In the genomic region with DNA sequence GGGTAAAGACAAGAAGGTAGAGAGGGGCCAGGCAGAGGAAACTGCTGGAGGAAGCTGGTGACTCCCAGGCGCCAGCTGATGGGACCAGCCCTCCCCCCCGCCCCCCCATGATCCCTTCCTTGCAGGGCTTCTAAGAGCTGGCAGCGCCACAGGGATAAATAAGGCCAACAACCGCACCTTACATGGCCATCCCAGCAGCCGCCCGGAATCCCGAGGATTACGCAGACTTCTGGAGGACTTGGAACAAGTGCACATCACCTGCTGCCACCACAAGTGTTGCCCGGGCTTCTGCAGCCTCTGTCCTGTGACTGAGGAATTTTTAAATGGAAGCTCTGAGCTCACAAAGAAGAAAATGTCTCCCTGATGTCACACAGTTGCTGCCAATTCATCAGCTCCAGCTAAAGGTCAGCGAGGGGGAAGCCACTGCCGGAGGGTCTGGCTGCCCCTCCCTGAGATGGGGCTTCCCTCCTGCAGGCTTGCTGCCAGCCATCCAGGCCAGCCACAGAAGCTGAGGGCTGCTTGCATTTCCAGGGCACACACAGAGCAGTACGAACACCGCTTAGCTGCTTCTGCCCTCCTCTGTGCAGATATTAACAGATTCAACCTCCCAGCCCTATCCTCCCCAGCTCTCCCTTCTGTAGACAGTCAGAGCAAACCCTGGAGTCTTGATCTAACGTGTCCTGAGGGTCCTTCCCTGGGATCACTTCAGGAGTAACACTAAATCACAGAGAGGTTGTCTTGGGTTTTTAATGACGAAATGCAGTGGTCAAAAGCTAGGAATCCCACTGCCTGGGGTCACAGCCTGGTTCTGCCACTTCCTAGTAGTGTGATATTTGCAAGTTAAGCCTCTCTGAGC, we compare ENCODE assay signal across 8 cellular contexts. TPM values are rescaled to one million over a fixed set of nuclear protein-coding genes. Genes with fewer than 3 reads are reported as not detected.
DNase-seq lines count a peak whose midpoint lies in the region; ATAC-seq, FAIRE-seq and TF ChIP-seq lines count a peak whose summit lies in the region.

No MANE protein-coding gene starts in this region.

- H3K79me2 ChIP-seq in K562 (ENCODE audit: control insufficient read depth, insufficient read depth, low read length) (no peaks in the 10 kb centered on the region), HepG2 (ENCODE audit: insufficient read depth, low read length) (peaks cover 6% of the 10 kb centered on the region)

- H2AFZ ChIP-seq in K562 (ENCODE audit: low read depth, low read length) (peak overlapping the region; percentile 60), HepG2 (ENCODE audit: low read length) (no peak overlapping the region)

- ATAC-seq in K562 (peak; percentile 9; the same call in 2 of the 3 replicates), HepG2 (peak; percentile 57), GM21737 (IDR thresholded peaks at IDR 0.05; ENCODE audit: unreplicated experiment) (no peak), GM19467 (IDR thresholded peaks at IDR 0.05; ENCODE audit: unreplicated experiment) (no peak)

- intact Hi-C loops in K562 (cut with micrococcal nuclease) (no loop called here), HepG2 (cut with micrococcal nuclease; ENCODE audit: unreplicated experiment) (no loop called here), transverse colon (cut with DNase I; ENCODE audit: low total_unique reads) (loop anchor here (5.0 kb wide), 1 partner anchor 41 kb away; a partner anchor contains a TSS)

- TF ChIP-seq CTCF in K562 (IDR thresholded peaks at IDR 0.05 in 2 of 3, conservative IDR thresholded peaks at IDR 0.05 in 1 of 3; ENCODE audit: insufficient read depth in 2 of 3, low read depth in 1 of 3, low read length in 3 of 3) (no peak), HepG2 (CRISPR knock-in tag; IDR thresholded peaks at IDR 0.05) (peak; percentile 42; the same call in 1 of the 2 replicates), transverse colon (IDR thresholded peaks at IDR 0.05) (no peak), GM10248 (IDR thresholded peaks at IDR 0.05; ENCODE audit: control extremely low read depth, extremely low read depth, low read depth, missing control alignments) (no peak)

- TF ChIP-seq POLR2A in K562 (conservative IDR thresholded peaks at IDR 0.05): no peak
- peak in 1 of 2 experiments; percentile 15; a peak in 1 of 4 replicates for TF ChIP-seq POLR2A in HepG2 (IDR thresholded peaks at IDR 0.05; ENCODE audit: insufficient read depth in 1 of 2, low read depth in 2 of 2, low read length in 2 of 2)
- no peak for TF ChIP-seq POLR2A in transverse colon (IDR thresholded peaks at IDR 0.05)

- POLR2A ChIA-PET in K562 (lab: Yijun Ruan, JAX): interaction anchor here (0.7 to 1.2 kb wide), 9 partner anchors 10 to 102 kb away, joined by 3 to 5 read pairs (median 4); a partner anchor contains a TSS
- POLR2A ChIA-PET in HepG2 (lab: Yijun Ruan, JAX): interaction anchor here (0.7 to 5.4 kb wide), 22 partner anchors 8 to 257 kb away, joined by 3 to 234 read pairs (median 6); a partner anchor contains a TSS
- POLR2A ChIA-PET in GM10248 (lab: Yijun Ruan, JAX): interaction anchor here (0.6 kb wide), 1 partner anchor 11 kb away, joined by 3 read pairs; no protein-coding TSS in a partner anchor

- 70% methylated on average over 15 of the region's 15 CpGs for WGBS in K562 (ENCODE audit: insufficient coverage, low coverage, missing lambda C conversion rate)
- WGBS in HepG2 (ENCODE audit: low lambda C conversion rate): 10% methylated on average over 13 of the region's 15 CpGs
- WGBS in transverse colon (ENCODE audit: low coverage in 1 of 2), 2 donors: 36 to 83% methylated on average over 1 to 15 of the region's 15 CpGs

- in situ Hi-C loops in K562 (cut with MboI): no loop called here
- in situ Hi-C loops in HepG2 (cut with HindIII; ENCODE audit: extremely low pct_ligation_motif_present, low pct_unique_long_range_greater_than_20kb): loop anchor here (5.0 kb wide), 1 partner anchor 41 kb away; a partner anchor contains a TSS
- in situ Hi-C loops in transverse colon (cut with MboI; ENCODE audit: low pct_ligation_motif_present in 1 of 4, low pct_unique_long_range_greater_than_20kb in 1 of 4, low sequenced_read_pairs in 3 of 4): no loop called here

- no peaks in the 10 kb centered on the region for H3K27me3 ChIP-seq in K562 (ENCODE audit: control insufficient read depth in 2 of 2, insufficient read depth in 2 of 2, low read length in 2 of 2)
- H3K27me3 ChIP-seq in HepG2 (ENCODE audit: control insufficient read depth in 1 of 2, insufficient read depth in 2 of 2, low read length in 2 of 2): no peaks in the 10 kb centered on the region
- H3K27me3 ChIP-seq in transverse colon: no peaks in the 10 kb centered on the region

- H3K4me1 ChIP-seq in K562 (replicated peaks in 1 of 2; ENCODE audit: control insufficient read depth in 2 of 2, insufficient read depth in 2 of 2, low read length in 2 of 2) (peaks cover 39% of the 10 kb centered on the region in 2 experiments), HepG2 (ENCODE audit: insufficient read depth, low read length) (peaks cover 90% of the 10 kb centered on the region), transverse colon (peaks cover 32 to 62% (median 38%) of the 10 kb centered on the region in 4 donors)

- H3K9ac ChIP-seq in K562 (ENCODE audit: insufficient read depth in 1 of 2, low read depth in 2 of 2, low read length in 2 of 2) (peak overlapping the region in 1 of 2 experiments; percentile 85; a peak in 2 of 4 replicates), HepG2 (ENCODE audit: insufficient read depth, low read depth, low read length) (peak overlapping the region; percentile 71)

- peak; percentile 33 for DNase-seq in NCI-H1694 treated with DMSO at 0.1 percent for 48 hours (lab: John Stamatoyannopoulos, UW)
- no peak for DNase-seq in K562 (ENCODE audit: extremely low read depth in 1 of 4, low spot score in 3 of 4)
- peak; percentile 68 for DNase-seq in HepG2 (ENCODE audit: low spot score)
- peak; percentile 70 for DNase-seq in transverse colon
- no peak for DNase-seq in GM10248 (ENCODE audit: extremely low spot score)
- no peak for DNase-seq in AML-193 (lab: John Stamatoyannopoulos, UW)

- BruUV-seq in K562 (replicated peaks; lab: Mats Ljungman, UMichigan) (no TSS peak), HepG2 (replicated peaks; lab: Mats Ljungman, UMichigan) (no TSS peak)

- no peaks in the 10 kb centered on the region for H3K9me1 ChIP-seq in K562 (ENCODE audit: control insufficient read depth, insufficient read depth, low read length)

- CTCF ChIA-PET in K562 (lab: Yijun Ruan, JAX; ENCODE audit: low intra/inter-chr PET ratio) (interaction anchor here (0.5 kb wide), 1 partner anchor 22 kb away, joined by 3 read pairs; no protein-coding TSS in a partner anchor), HepG2 (lab: Yijun Ruan, JAX; ENCODE audit: low intra/inter-chr PET ratio, low total read pairs) (no interaction called here), GM10248 (lab: Yijun Ruan, JAX) (interaction anchor here (0.8 to 3.4 kb wide), 11 partner anchors 12 to 113 kb away, joined by 3 to 14 read pairs (median 4); no protein-coding TSS in a partner anchor)

- no peak for TF ChIP-seq EP300 in K562 (IDR thresholded peaks at IDR 0.05; ENCODE audit: low read length)
- TF ChIP-seq EP300 in HepG2 (IDR thresholded peaks at IDR 0.05; ENCODE audit: low read depth in 2 of 2, low read length in 2 of 2): no peak
- TF ChIP-seq EP300 in HepG2 (CRISPR knock-in tag; IDR thresholded peaks at IDR 0.05; ENCODE audit: borderline replicate concordance): no peak
- TF ChIP-seq EP300 in transverse colon (IDR thresholded peaks at IDR 0.05; ENCODE audit: low read depth): peak; percentile 68

- H3K27ac ChIP-seq in K562 (ENCODE audit: extremely low read depth, low read depth, low read length) (peak overlapping the region; percentile 3; the same call in 1 of the 3 replicates), HepG2 (ENCODE audit: extremely low read length, insufficient read depth, low read length) (peak overlapping the region; percentile 95), transverse colon (peak overlapping the region; percentile 82 to 88 (median 88))

- H3K36me3 ChIP-seq in K562 (ENCODE audit: control insufficient read depth, insufficient read depth, low read length) (no peaks in the 10 kb centered on the region), HepG2 (replicated peaks in 1 of 2; ENCODE audit: control insufficient read depth in 1 of 2, insufficient read depth in 2 of 2, low read length in 2 of 2) (no peaks in the 10 kb centered on the region), transverse colon (no peaks in the 10 kb centered on the region)

- H3K4me2 ChIP-seq in K562 (ENCODE audit: insufficient read depth, low read length): no peak overlapping the region
- peak overlapping the region; percentile 94 for H3K4me2 ChIP-seq in HepG2 (ENCODE audit: low read depth, low read length)

- no peak for TF ChIP-seq RAD21 in K562 (CRISPR knock-in tag; conservative IDR thresholded peaks at IDR 0.05 in 1 of 2, IDR thresholded peaks at IDR 0.05 in 1 of 2)
- TF ChIP-seq RAD21 in HepG2 (CRISPR knock-in tag; IDR thresholded peaks at IDR 0.05): peak; percentile 38

- no peak for FAIRE-seq in K562 (lab: Jason Lieb, UNC)
- peak; percentile 4 for FAIRE-seq in HepG2 (lab: Jason Lieb, UNC)

- H3K4me3 ChIP-seq in K562 (no peak overlapping the region), HepG2 (replicated peaks in 1 of 3; ENCODE audit: insufficient read depth in 1 of 3, low read depth in 2 of 3, low read length in 3 of 3) (peak overlapping the region; percentile 39 to 68 (median 52)), transverse colon (no peak overlapping the region)

- no peaks in the 10 kb centered on the region for H4K20me1 ChIP-seq in K562 (replicated peaks; ENCODE audit: control insufficient read depth, insufficient read depth, low read length)
- no peaks in the 10 kb centered on the region for H4K20me1 ChIP-seq in HepG2 (ENCODE audit: insufficient read depth, low read length)

- no peaks in the 10 kb centered on the region for H3K9me3 ChIP-seq in K562 (replicated peaks; ENCODE audit: control insufficient read depth, insufficient read depth, low read depth, low read length)
- no peaks in the 10 kb centered on the region for H3K9me3 ChIP-seq in HepG2 (ENCODE audit: low read length)
- no peaks in the 10 kb centered on the region for H3K9me3 ChIP-seq in transverse colon

RNA-seq across cellular contexts. Expression of a gene that starts 38.6 kb away (rescaled TPM):
- 217 and 312 TPM in 2 replicates for total RNA-seq in K562 (2011; cell fraction: chromatin; rRNA removed; ENCODE audit: low replicate concordance)
- total RNA-seq in K562 (2011; cell fraction: nucleolus; rRNA removed): 221 and 239 TPM in 2 replicates
- total RNA-seq in K562 (2011; cell fraction: nucleoplasm; rRNA removed): 299 and 384 TPM in 2 replicates
- total RNA-seq in K562 (2014; rRNA removed) (169 and 190 TPM in 2 replicates), K562 (2014; rRNA removed; fragmentation: Illumina TruSeq; extraction: Trizol) (175 and 193 TPM in 2 replicates), K562 (2015; rRNA removed; fragmentation: Illumina TruSeq; extraction: Trizol) (211 and 212 TPM in 2 replicates), K562 (2021) (358 and 364 TPM in 2 replicates), HepG2 (2016; rRNA removed; fragmentation: Illumina TruSeq; extraction: Trizol) (19.1 and 29.4 TPM in 2 replicates), transverse colon (100 to 1,000 TPM in 1 of 4 donors, 10 to 100 TPM in 2, 1 to 10 TPM in 1; 6.8 to 102 (median 24.0) TPM)
- polyA plus RNA-seq in K562 (2011; rRNA removed) (296 and 429 TPM in 2 replicates), K562 (2014; fragmentation: Illumina TruSeq; extraction: Trizol) (574 and 789 TPM in 2 replicates), K562 (2014; fragmentation: Nextera tagmentation; extraction: Ambion mirVana) (10 to 100 TPM; 19.0 to 62.4 TPM), K562 (2014; rRNA removed) (235 and 249 TPM in 2 replicates), HepG2 (2011; rRNA removed) (117 and 149 TPM in 2 replicates)
- polyA plus RNA-seq in K562 (2011; cell fraction: cytosol; rRNA removed): 314 and 336 TPM in 2 replicates
- 653 and 742 TPM in 2 replicates for polyA plus RNA-seq in K562 (2011; cell fraction: nucleus; rRNA removed)
- 412 and 745 TPM in 2 replicates for polyA plus RNA-seq in K562 (2012)
- 158 and 187 TPM in 2 replicates for polyA minus RNA-seq in K562 (2011; rRNA and poly(A)+ RNA removed)
- polyA minus RNA-seq in K562 (2011; cell fraction: cytosol; rRNA and poly(A)+ RNA removed): 162 and 207 TPM in 2 replicates
- 177 and 202 TPM in 2 replicates for polyA minus RNA-seq in K562 (2011; cell fraction: nucleus; rRNA and poly(A)+ RNA removed)
- total RNA-seq in HepG2 (2016; cell fraction: cytosol; rRNA removed; fragmentation: Illumina TruSeq; extraction: Trizol; ENCODE audit: low read depth): 13.7 and 14.9 TPM in 2 replicates
- 14.8 and 30.7 TPM in 2 replicates for total RNA-seq in HepG2 (2016; cell fraction: insoluble cytoplasmic fraction; rRNA removed; fragmentation: Illumina TruSeq; extraction: Trizol)
- 28.0 and 32.4 TPM in 2 replicates for total RNA-seq in HepG2 (2016; cell fraction: membrane; rRNA removed; fragmentation: Illumina TruSeq; extraction: Trizol)
- total RNA-seq in HepG2 (2016; cell fraction: nucleus; rRNA removed; fragmentation: Illumina TruSeq; extraction: Trizol): 29.7 and 34.7 TPM in 2 replicates
- 60.3 and 76.2 TPM in 2 replicates for polyA plus RNA-seq in HepG2 (2011; cell fraction: cytosol; rRNA removed)
- polyA plus RNA-seq in HepG2 (2011; cell fraction: nucleus; rRNA removed): 145 and 149 TPM in 2 replicates
- 142 and 149 TPM in 2 replicates for polyA plus RNA-seq in HepG2 (2012)
- polyA plus RNA-seq in HepG2 (2016; cell fraction: cytosol; fragmentation: Illumina TruSeq; extraction: Trizol; ENCODE audit: low read depth): 3.1 and 3.3 TPM in 2 replicates
- polyA plus RNA-seq in HepG2 (2016; cell fraction: insoluble cytoplasmic fraction; fragmentation: Illumina TruSeq; extraction: Trizol; ENCODE audit: low read depth): 15.9 and 19.2 TPM in 2 replicates
- polyA plus RNA-seq in HepG2 (2016; cell fraction: membrane; fragmentation: Illumina TruSeq; extraction: Trizol; ENCODE audit: low read depth): 7.9 and 8.1 TPM in 2 replicates
- 68.4 and 71.9 TPM in 2 replicates for polyA plus RNA-seq in HepG2 (2016; cell fraction: nucleus; fragmentation: Illumina TruSeq; extraction: Trizol; ENCODE audit: insufficient read depth, low read depth)
- 24.0 and 183 TPM in 2 replicates for polyA minus RNA-seq in HepG2 (2011; rRNA and poly(A)+ RNA removed; ENCODE audit: low replicate concordance)
- 66.0 and 82.3 TPM in 2 replicates for polyA minus RNA-seq in HepG2 (2011; cell fraction: cytosol; rRNA and poly(A)+ RNA removed)
- polyA minus RNA-seq in HepG2 (2011; cell fraction: nucleus; rRNA and poly(A)+ RNA removed): 45.6 and 58.6 TPM in 2 replicates

Comparison
In these comparisons a context has a peak if more than half of its experiments do, and no peak if none do; other contexts are left out.
1. DNase-seq: peak in NCI-H1694 treated with DMSO at 0.1 percent for 48 hours (single experiment), HepG2 (single experiment) and transverse colon (single experiment); none in K562 (0 of 4), GM10248 (single experiment) and AML-193 (0 of 2).
2. ATAC-seq: peak in K562 (single experiment) and HepG2 (single experiment); none in GM21737 (single experiment) and GM19467 (single experiment).
3. H3K27ac ChIP-seq: peak in every context shown above with its lines; median percentile 95 in HepG2; 88 in transverse colon; 3 in K562.
4. H3K4me3 ChIP-seq: peak in HepG2 (3 of 3); none in K562 (single experiment) and transverse colon (0 of 4).